Comparison of ENCODE assay signal across 17 cellular contexts in the genomic region with DNA sequence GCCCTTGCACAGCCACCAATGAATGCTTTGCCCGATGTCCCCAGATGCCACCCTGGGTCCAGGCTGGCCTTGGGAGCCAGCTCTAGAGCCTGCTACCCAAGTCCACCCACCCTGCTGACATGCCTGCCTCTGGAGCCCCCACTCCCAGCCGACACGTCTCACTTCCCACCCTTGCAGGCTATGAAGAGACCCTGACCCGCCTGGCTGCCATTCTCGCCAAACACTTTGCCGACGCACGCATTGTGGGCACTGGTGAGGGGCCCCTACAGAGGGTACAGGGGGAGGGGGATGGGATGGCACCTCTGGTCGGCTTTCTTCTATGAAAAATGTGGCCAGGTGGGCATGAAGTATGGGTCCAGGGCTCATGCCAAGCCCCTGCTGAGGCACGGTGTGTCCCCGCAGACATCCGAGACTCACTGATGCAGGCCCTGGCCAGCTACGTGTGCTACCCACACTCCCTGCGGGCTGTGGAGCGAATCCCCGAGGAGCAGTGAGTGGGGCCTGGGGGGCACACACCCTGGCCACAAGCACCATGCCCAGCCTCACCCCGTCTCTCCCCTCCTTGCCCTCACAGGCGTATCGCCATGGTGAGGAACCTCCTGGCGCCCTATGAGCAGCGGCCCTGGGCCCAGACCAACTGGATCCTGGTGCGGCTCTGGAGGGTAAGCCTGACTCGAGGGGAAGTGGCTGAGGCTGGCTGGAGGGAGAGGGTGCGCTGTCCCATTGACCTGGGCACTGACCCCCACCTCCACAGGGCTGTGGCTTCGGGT. TPM values are rescaled to one million over a fixed set of nuclear protein-coding genes. Genes with fewer than 3 reads are reported as not detected.
"Had no signal": no experiment of that assay in that cellular context is flagged by ENCODE, and none has a peak within 500 bp of the region (broad histone marks: within the 10 kb centered on the region; RNA-seq: fewer than 3 reads in every experiment).

No MANE protein-coding gene starts in this region.

- H3K9me3 Mint-ChIP-seq: activated naive CD8-positive, alpha-beta T cell treated with anti-CD3 and anti-CD28 coated beads, Interleukin-2, amount 10 ng/mL, durations not matched to agents 7 days and 5 days; activated T-helper 17 cell treated with anti-CD3 and anti-CD28 coated beads, Interleukin-2, amount 50 U/mL, for 72 hours; effector memory CD8-positive, alpha-beta T cell; neural crest cell had no signal

- H3K27me3 ChIP-seq: cardiac muscle cell, spleen had no signal

- H3K27ac ChIP-seq: cardiac muscle cell, spleen, VCaP had no signal

- H3K4me3 ChIP-seq: cardiac muscle cell, spleen had no signal

- H3K27ac Mint-ChIP-seq: effector memory CD8-positive, alpha-beta T cell; stimulated activated naive B cell treated with anti-CD40 and anti-IgM and Interleukin-4, amounts not matched to agents 10 μg/mL and 1 μg/mL and 100 μg/mL, for 72 hours; T-helper 17 cell had no signal

- H3K4me3 Mint-ChIP-seq: activated naive CD8-positive, alpha-beta T cell treated with anti-CD3 and anti-CD28 coated beads, Interleukin-2, amount 10 ng/mL, durations not matched to agents 7 days and 5 days; activated T-helper 17 cell treated with anti-CD3 and anti-CD28 coated beads, Interleukin-2, amount 50 U/mL, for 72 hours; effector memory CD8-positive, alpha-beta T cell; stimulated activated naive B cell treated with anti-CD40 and anti-IgM and Interleukin-4, amounts not matched to agents 10 μg/mL and 1 μg/mL and 100 μg/mL, for 72 hours; T-helper 17 cell had no signal

- H3K9me3 ChIP-seq: spleen had no signal

- H3K36me3 ChIP-seq: cardiac muscle cell had no signal

- DNase-seq: activated CD4-positive, alpha-beta T cell treated with anti-CD3 and anti-CD28 coated beads for 1 hour; activated CD4-positive, alpha-beta T cell treated with anti-CD3 and anti-CD28 coated beads, Interleukin-2, amount 50 U/mL, for 4 hours; activated naive CD4-positive, alpha-beta T cell; amygdala; effector memory CD8-positive, alpha-beta T cell; mammary epithelial cell; spleen; stimulated activated naive B cell treated with anti-CD40 and anti-IgM and Interleukin-4, amounts not matched to agents 10 μg/mL and 1 μg/mL and 100 μg/mL, for 72 hours; T-helper 17 cell had no signal

- ATAC-seq: activated T-helper 17 cell treated with anti-CD3 and anti-CD28 coated beads, Interleukin-2, amount 50 U/mL, for 72 hours; effector memory CD8-positive, alpha-beta T cell; T-helper 17 cell had no signal

- H3K27me3 Mint-ChIP-seq: activated naive CD8-positive, alpha-beta T cell treated with anti-CD3 and anti-CD28 coated beads, Interleukin-2, amount 10 ng/mL, durations not matched to agents 7 days and 5 days; activated T-helper 17 cell treated with anti-CD3 and anti-CD28 coated beads, Interleukin-2, amount 50 U/mL, for 72 hours; effector memory CD8-positive, alpha-beta T cell; stimulated activated naive B cell treated with anti-CD40 and anti-IgM and Interleukin-4, amounts not matched to agents 10 μg/mL and 1 μg/mL and 100 μg/mL, for 72 hours; T-helper 17 cell had no signal

RNA-seq across cellular contexts. Expression of a gene that starts 6.0 kb away (rescaled TPM):
- total RNA-seq: dermis microvascular lymphatic vessel endothelial cell, pulmonary artery endothelial cell, ureter had no signal
- polyA plus RNA-seq: mammary epithelial cell had no signal
